6 cellular contexts compared by ENCODE assay signal in the genomic region with DNA sequence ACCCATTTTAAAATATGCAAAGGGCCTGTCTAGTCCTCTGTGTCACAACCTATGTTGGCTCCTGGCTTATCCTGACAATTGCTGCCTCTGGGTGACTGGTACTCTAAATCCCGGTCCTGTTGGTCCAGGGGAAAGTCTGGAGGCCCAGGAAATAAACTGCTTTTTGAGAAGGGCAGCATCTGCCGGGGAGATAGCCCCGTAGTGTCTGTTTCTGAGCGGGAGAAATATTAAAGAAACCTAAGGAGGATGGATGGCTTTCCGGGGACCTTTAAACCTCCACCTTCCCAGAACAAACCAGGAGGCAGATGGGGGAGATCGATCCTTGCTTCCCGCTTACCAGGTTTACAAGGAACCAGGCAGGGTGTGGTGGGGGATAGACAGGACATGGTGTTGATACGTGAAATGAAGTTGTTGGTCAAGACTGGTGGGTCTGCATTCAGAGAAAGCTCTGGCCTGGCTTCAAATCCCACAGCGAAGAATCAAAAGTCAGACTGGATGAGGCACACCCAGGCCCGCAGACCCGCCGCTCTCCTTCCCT. TPM values are rescaled to one million over a fixed set of nuclear protein-coding genes. Genes with fewer than 3 reads are reported as not detected.
DNase-seq lines count a peak whose midpoint lies in the region; ATAC-seq and TF ChIP-seq lines count a peak whose summit lies in the region.

No MANE protein-coding gene starts in this region.

- CTCF ChIA-PET in activated CD4-positive, alpha-beta memory T cell treated with anti-CD3 and anti-CD28 coated beads for 36 hours (lab: Charles Lee), result interaction anchor here (0.8 to 1.9 kb wide), 2 partner anchors 20 to 52 kb away, joined by 3 to 5 read pairs; no protein-coding TSS in a partner anchor

- H3K4me3 ChIP-seq in foreskin fibroblast (ENCODE audit: low read depth in 1 of 2, low read length in 2 of 2), result peak overlapping the region; percentile 65 to 78

- DNase-seq in activated CD4-positive, alpha-beta memory T cell treated with anti-CD3 and anti-CD28 coated beads for 36 hours, result no peak
- DNase-seq in foreskin fibroblast (no peak), DMS 273 treated with DMSO at 0.1 percent for 48 hours (lab: John Stamatoyannopoulos, UW) (no peak), activated gamma-delta T cell (lab: John Stamatoyannopoulos, UW) (no peak)
- DNase-seq in stimulated activated naive B cell treated with anti-CD40 and anti-IgM and Interleukin-4, amounts not matched to agents 10 μg/mL and 1 μg/mL and 100 μg/mL, for 72 hours, result no peak

- POLR2A ChIA-PET in activated CD4-positive, alpha-beta memory T cell treated with anti-CD3 and anti-CD28 coated beads for 36 hours (lab: Charles Lee), result interaction anchor here (0.5 to 0.9 kb wide), 2 partner anchors 27 to 209 kb away, joined by 3 read pairs; no protein-coding TSS in a partner anchor

- peaks cover 18% of the 10 kb centered on the region for H3K27me3 Mint-ChIP-seq in activated CD4-positive, alpha-beta memory T cell treated with anti-CD3 and anti-CD28 coated beads for 36 hours
- peaks cover 63 to 71% of the 10 kb centered on the region in 2 donors for H3K27me3 Mint-ChIP-seq in stimulated activated naive B cell treated with anti-CD40 and anti-IgM and Interleukin-4, amounts not matched to agents 10 μg/mL and 1 μg/mL and 100 μg/mL, for 72 hours

- peak overlapping the region; percentile 84 for H3K4me3 Mint-ChIP-seq in activated CD4-positive, alpha-beta memory T cell treated with anti-CD3 and anti-CD28 coated beads for 36 hours
- H3K4me3 Mint-ChIP-seq in stimulated activated naive B cell treated with anti-CD40 and anti-IgM and Interleukin-4, amounts not matched to agents 10 μg/mL and 1 μg/mL and 100 μg/mL, for 72 hours, result peak overlapping the region; percentile 85 to 92

- H3K27ac Mint-ChIP-seq in activated CD4-positive, alpha-beta memory T cell treated with anti-CD3 and anti-CD28 coated beads for 36 hours, result peak overlapping the region; percentile 96
- peak overlapping the region; percentile 99 for H3K27ac Mint-ChIP-seq in stimulated activated naive B cell treated with anti-CD40 and anti-IgM and Interleukin-4, amounts not matched to agents 10 μg/mL and 1 μg/mL and 100 μg/mL, for 72 hours

- TF ChIP-seq CTCF in foreskin fibroblast (IDR thresholded peaks at IDR 0.05; ENCODE audit: low read depth, low read length), result no peak

- intact Hi-C loops in activated CD4-positive, alpha-beta memory T cell treated with anti-CD3 and anti-CD28 coated beads for 36 hours (cut with micrococcal nuclease), result loop anchor here (5.0 kb wide), 1 partner anchor 36 kb away; a partner anchor contains a TSS

- no peaks in the 10 kb centered on the region for H3K9me3 Mint-ChIP-seq in activated CD4-positive, alpha-beta memory T cell treated with anti-CD3 and anti-CD28 coated beads for 36 hours
- H3K9me3 Mint-ChIP-seq in stimulated activated naive B cell treated with anti-CD40 and anti-IgM and Interleukin-4, amounts not matched to agents 10 μg/mL and 1 μg/mL and 100 μg/mL, for 72 hours, result no peaks in the 10 kb centered on the region

- H3K4me1 Mint-ChIP-seq in activated CD4-positive, alpha-beta memory T cell treated with anti-CD3 and anti-CD28 coated beads for 36 hours (ENCODE audit: low read depth), result peaks cover 22% of the 10 kb centered on the region
- H3K4me1 Mint-ChIP-seq in stimulated activated naive B cell treated with anti-CD40 and anti-IgM and Interleukin-4, amounts not matched to agents 10 μg/mL and 1 μg/mL and 100 μg/mL, for 72 hours, result peaks cover 21 to 38% of the 10 kb centered on the region in 2 donors

- H3K36me3 Mint-ChIP-seq in activated CD4-positive, alpha-beta memory T cell treated with anti-CD3 and anti-CD28 coated beads for 36 hours, result peaks cover 11% of the 10 kb centered on the region
- peaks cover 2 to 7% of the 10 kb centered on the region in 2 donors for H3K36me3 Mint-ChIP-seq in stimulated activated naive B cell treated with anti-CD40 and anti-IgM and Interleukin-4, amounts not matched to agents 10 μg/mL and 1 μg/mL and 100 μg/mL, for 72 hours

- no peak for ATAC-seq in stimulated activated naive B cell treated with anti-CD40 and anti-IgM and Interleukin-4, amounts not matched to agents 10 μg/mL and 1 μg/mL and 100 μg/mL, for 72 hours (replicated peaks)
- no peak for ATAC-seq in GM21786 (IDR thresholded peaks at IDR 0.05; ENCODE audit: unreplicated experiment)

RNA-seq across cellular contexts. Expression of a gene that starts 3.8 kb away (rescaled TPM):
- total RNA-seq in activated CD4-positive, alpha-beta memory T cell treated with anti-CD3 and anti-CD28 coated beads for 36 hours, result 10 to 100 TPM; 13.3 to 16.8 TPM

RNA-seq across cellular contexts. Expression of a gene that starts 10.3 kb away (rescaled TPM):
- not detected for total RNA-seq in activated CD4-positive, alpha-beta memory T cell treated with anti-CD3 and anti-CD28 coated beads for 36 hours

RNA-seq across cellular contexts. Expression of a gene that starts 37.0 kb away (rescaled TPM):
- 1 to 10 TPM; 2.3 TPM for total RNA-seq in activated CD4-positive, alpha-beta memory T cell treated with anti-CD3 and anti-CD28 coated beads for 36 hours

RNA-seq across cellular contexts. Expression of a gene that starts 48.9 kb away (rescaled TPM):
- 1 to 10 TPM; 2.6 TPM for total RNA-seq in activated CD4-positive, alpha-beta memory T cell treated with anti-CD3 and anti-CD28 coated beads for 36 hours

RNA-seq across cellular contexts. Expression of a gene that starts 52.5 kb away (rescaled TPM):
- not detected for total RNA-seq in activated CD4-positive, alpha-beta memory T cell treated with anti-CD3 and anti-CD28 coated beads for 36 hours
